16 cellular contexts compared by ENCODE assay signal in genomic region chr10:123993534-123994416, GRCh38.
DNase-seq lines count a peak whose midpoint lies in the region; ATAC-seq, FAIRE-seq and TF ChIP-seq lines count a peak whose summit lies in the region.
"Had no signal": no experiment of that assay in that cellular context is flagged by ENCODE, and none has a peak within 500 bp of the region (broad histone marks: within the 10 kb centered on the region; RNA-seq: fewer than 3 reads in every experiment).

No MANE protein-coding gene starts in this region.

- BruUV-seq in PC-9 (replicated peaks; lab: Mats Ljungman, UMichigan): no TSS peak

- H3K27ac Mint-ChIP-seq in stimulated activated effector memory CD8-positive, alpha-beta T cell treated with anti-CD3 and anti-CD28 coated beads, Interleukin-12 subunit alpha, Interleukin-12 subunit beta, amount 100 ng/mL, for 72 hours: no peak overlapping the region
- H3K27ac Mint-ChIP-seq: activated naive CD8-positive, alpha-beta T cell treated with anti-CD3 and anti-CD28 coated beads, Interleukin-2, amount 50 U/mL, for 24 hours had no signal

- H3K9me3 Mint-ChIP-seq in stimulated activated effector memory CD8-positive, alpha-beta T cell treated with anti-CD3 and anti-CD28 coated beads, Interleukin-12 subunit alpha, Interleukin-12 subunit beta, amount 100 ng/mL, for 72 hours: no peaks in the 10 kb centered on the region
- H3K9me3 Mint-ChIP-seq: activated naive CD8-positive, alpha-beta T cell treated with anti-CD3 and anti-CD28 coated beads, Interleukin-2, amount 50 U/mL, for 24 hours; dendritic cell treated with granulocyte-macrophage colony-stimulating factor and Interleukin-4, amounts not matched to agents 40 ng/mL and 50 ng/mL, for 4 days had no signal

- H4K20me1 ChIP-seq in SK-N-SH (ENCODE audit: insufficient read depth): no peaks in the 10 kb centered on the region
- H4K20me1 ChIP-seq in PC-9 (ENCODE audit: insufficient read depth): no peaks in the 10 kb centered on the region
- H4K20me1 ChIP-seq in keratinocyte (ENCODE audit: control insufficient read depth, extremely low read depth, insufficient read depth, low read length): no peaks in the 10 kb centered on the region

- H2AFZ ChIP-seq in SK-N-SH (ENCODE audit: low read depth) (no peak overlapping the region), PC-9 (no peak overlapping the region), keratinocyte (ENCODE audit: control insufficient read depth, low read length) (no peak overlapping the region)

- H3K9me2 ChIP-seq in SK-N-SH (no peaks in the 10 kb centered on the region), PC-9 (ENCODE audit: insufficient read depth) (no peaks in the 10 kb centered on the region)

- TF ChIP-seq CTCF in SK-N-SH (IDR thresholded peaks at IDR 0.05) (no peak), PC-9 (conservative IDR thresholded peaks at IDR 0.05) (no peak), keratinocyte (optimal IDR thresholded peaks at IDR 0.05 in 1 of 3, IDR thresholded peaks at IDR 0.05 in 1 of 3, conservative IDR thresholded peaks at IDR 0.05 in 1 of 3; ENCODE audit: extremely low read depth in 1 of 3, insufficient read depth in 2 of 3, low read length in 3 of 3) (no peak)

- no peaks in the 10 kb centered on the region for H3K79me2 ChIP-seq in SK-N-SH (ENCODE audit: insufficient read depth)
- H3K79me2 ChIP-seq in PC-9 (ENCODE audit: low read depth): no peaks in the 10 kb centered on the region
- no peaks in the 10 kb centered on the region for H3K79me2 ChIP-seq in keratinocyte (ENCODE audit: control insufficient read depth, insufficient read depth, low read length)

- ATAC-seq in SK-N-SH treated with all-trans-retinoic acid at 6 μM for 48 hours: no peak
- ATAC-seq in stimulated activated effector memory CD8-positive, alpha-beta T cell treated with anti-CD3 and anti-CD28 coated beads, Interleukin-12 subunit alpha, Interleukin-12 subunit beta, amount 100 ng/mL, for 72 hours: no peak

- H3K36me3 ChIP-seq in SK-N-SH (replicated peaks in 1 of 2; ENCODE audit: control insufficient read depth in 1 of 2, insufficient read depth in 2 of 2, low read length in 1 of 2) (no peaks in the 10 kb centered on the region), PC-9 (ENCODE audit: low read depth) (no peaks in the 10 kb centered on the region), keratinocyte (ENCODE audit: control insufficient read depth in 2 of 2, extremely low read depth in 1 of 2, insufficient read depth in 2 of 2, low read length in 2 of 2) (no peaks in the 10 kb centered on the region)
- H3K36me3 ChIP-seq: transverse colon had no signal

- H3F3A ChIP-seq in SK-N-SH (replicated peaks; ENCODE audit: insufficient read depth) (no peaks in the 10 kb centered on the region), PC-9 (ENCODE audit: insufficient read depth, low read depth) (peaks cover 26% of the 10 kb centered on the region)

- FAIRE-seq in keratinocyte (lab: Jason Lieb, UNC): no peak
- FAIRE-seq: H54, islet of Langerhans, small intestine had no signal

- dilution Hi-C loops in keratinocyte (cut with MboI; ENCODE audit: extremely low pct_ligation_motif_present, low sequenced_read_pairs): loop anchor here (25.0 kb wide), 1 partner anchor 394 kb away; no protein-coding TSS in a partner anchor

- H3K9me3 ChIP-seq in SK-N-SH: no peaks in the 10 kb centered on the region
- H3K9me3 ChIP-seq in PC-9 (ENCODE audit: insufficient read depth, low read depth): no peaks in the 10 kb centered on the region
- H3K9me3 ChIP-seq in keratinocyte (ENCODE audit: control insufficient read depth, low read depth, low read length): peaks cover 2% of the 10 kb centered on the region
- H3K9me3 ChIP-seq: transverse colon had no signal

- no peaks in the 10 kb centered on the region for H3K36me3 Mint-ChIP-seq in stimulated activated effector memory CD8-positive, alpha-beta T cell treated with anti-CD3 and anti-CD28 coated beads, Interleukin-12 subunit alpha, Interleukin-12 subunit beta, amount 100 ng/mL, for 72 hours

- DNase-seq in SK-N-SH: peak; percentile 24
- no peak for DNase-seq in PC-9
- DNase-seq in keratinocyte (ENCODE audit: low read depth, low spot score): no peak
- no peak for DNase-seq in stimulated activated effector memory CD8-positive, alpha-beta T cell treated with anti-CD3 and anti-CD28 coated beads, Interleukin-12 subunit alpha, Interleukin-12 subunit beta, amount 100 ng/mL, for 72 hours (ENCODE audit: low spot score in 2 of 2)
- no peak for DNase-seq in NCI-H510A treated with DMSO at 0.1 percent for 48 hours (lab: John Stamatoyannopoulos, UW)
- DNase-seq in foreskin melanocyte: no peak
- DNase-seq in HEK293T (ENCODE audit: extremely low spot score): no peak
- DNase-seq: NCI-H446 treated with DMSO at 0.1 percent for 48 hours had no signal

- H3K4me2 ChIP-seq in SK-N-SH: no peak overlapping the region
- peak overlapping the region; percentile 83 for H3K4me2 ChIP-seq in PC-9
- H3K4me2 ChIP-seq in keratinocyte (ENCODE audit: control insufficient read depth, extremely low read depth, insufficient read depth, low read depth, low read length): peak overlapping the region; percentile 59

- CTCF ChIA-PET in SK-N-SH (lab: Yijun Ruan, JAX): interaction anchor here (0.6 to 19.4 kb wide), 73 partner anchors 8 to 563 kb away, joined by 3 to 520 read pairs (median 7); partner anchors contain the start of genes CHST15 and OAT
- CTCF ChIA-PET in PC-9 (lab: Charles Lee): interaction anchor here (0.6 to 3.9 kb wide), 6 partner anchors 97 to 678 kb away, joined by 3 to 24 read pairs (median 4); no protein-coding TSS in a partner anchor
- CTCF ChIA-PET in HEK293T (lab: Yijun Ruan, JAX): interaction anchor here (0.6 to 3.4 kb wide), 19 partner anchors 9 to 410 kb away, joined by 3 to 59 read pairs (median 4); no protein-coding TSS in a partner anchor

- no peak for TF ChIP-seq RAD21 in SK-N-SH (IDR thresholded peaks at IDR 0.05; ENCODE audit: low read length)

- TF ChIP-seq EP300 in SK-N-SH (IDR thresholded peaks at IDR 0.05; ENCODE audit: borderline replicate concordance in 1 of 2, low read depth in 1 of 2, low read length in 1 of 2): no peak

- intact Hi-C loops in PC-9 (cut with micrococcal nuclease; ENCODE audit: unreplicated experiment): loop anchor here (1.0 to 10.0 kb wide), 5 partner anchors 99 to 751 kb away; partner anchors contain the start of genes CHST15 and FAM53B

- peak overlapping the region; percentile 15 for H3K4me3 Mint-ChIP-seq in stimulated activated effector memory CD8-positive, alpha-beta T cell treated with anti-CD3 and anti-CD28 coated beads, Interleukin-12 subunit alpha, Interleukin-12 subunit beta, amount 100 ng/mL, for 72 hours
- H3K4me3 Mint-ChIP-seq: activated naive CD8-positive, alpha-beta T cell treated with anti-CD3 and anti-CD28 coated beads, Interleukin-2, amount 50 U/mL, for 24 hours had no signal

- H3K4me1 Mint-ChIP-seq in stimulated activated effector memory CD8-positive, alpha-beta T cell treated with anti-CD3 and anti-CD28 coated beads, Interleukin-12 subunit alpha, Interleukin-12 subunit beta, amount 100 ng/mL, for 72 hours: peaks cover 24% of the 10 kb centered on the region

- 59% methylated on average over 17 of the region's 17 CpGs for WGBS in SK-N-SH (ENCODE audit: low lambda C conversion rate)

- H3K9me1 ChIP-seq in keratinocyte (ENCODE audit: control insufficient read depth, extremely low read depth, insufficient read depth, low read length): no peaks in the 10 kb centered on the region

- H3K27ac ChIP-seq in SK-N-SH (ENCODE audit: low read depth in 2 of 2, low read length in 1 of 2) (no peak overlapping the region), PC-9 (no peak overlapping the region), keratinocyte (ENCODE audit: control insufficient read depth, insufficient read depth, low read length) (no peak overlapping the region)
- H3K27ac ChIP-seq: 22Rv1 had no signal

- H3K9ac ChIP-seq in SK-N-SH (no peak overlapping the region), keratinocyte (ENCODE audit: control insufficient read depth, extremely low read depth, insufficient read depth, low read length) (no peak overlapping the region)

- no peak overlapping the region for H3K4me3 ChIP-seq in SK-N-SH (ENCODE audit: low read depth in 2 of 2, low read length in 1 of 2)
- H3K4me3 ChIP-seq in PC-9: no peak overlapping the region
- no peak overlapping the region for H3K4me3 ChIP-seq in keratinocyte (ENCODE audit: control insufficient read depth in 2 of 3, extremely low read depth in 1 of 3, insufficient read depth in 2 of 3, low read depth in 1 of 3, low read length in 3 of 3)

- H3K4me1 ChIP-seq in SK-N-SH (ENCODE audit: control insufficient read depth in 1 of 2, insufficient read depth in 2 of 2, low read depth in 1 of 2, low read length in 1 of 2) (no peaks in the 10 kb centered on the region; a peak in 1 of 4 replicates), PC-9 (replicated peaks; ENCODE audit: insufficient read depth) (peaks cover 29% of the 10 kb centered on the region), keratinocyte (ENCODE audit: control insufficient read depth, extremely low read depth, insufficient read depth, low read length) (peaks cover 39% of the 10 kb centered on the region)

- POLR2A ChIA-PET in SK-N-SH (lab: Yijun Ruan, JAX): no interaction called here
- POLR2A ChIA-PET in PC-9 (lab: Charles Lee; ENCODE audit: unreplicated experiment): no interaction called here
- POLR2A ChIA-PET in HEK293T (lab: Yijun Ruan, JAX): interaction anchor here (1.3 kb wide), 1 partner anchor 395 kb away, joined by 4 read pairs; no protein-coding TSS in a partner anchor

- H3K27me3 ChIP-seq in SK-N-SH (ENCODE audit: insufficient read depth): no peaks in the 10 kb centered on the region
- no peaks in the 10 kb centered on the region for H3K27me3 ChIP-seq in PC-9 (ENCODE audit: insufficient read depth, low read depth)
- H3K27me3 ChIP-seq in keratinocyte (ENCODE audit: control insufficient read depth, extremely low read depth, insufficient read depth, low read length): peaks cover 18% of the 10 kb centered on the region

TF ChIP-seq in SK-N-SH, 30 proteins besides CTCF, POLR2A, EP300 and RAD21 (continues in another document):
- no peak for TF ChIP-seq TCF12 (IDR thresholded peaks at IDR 0.05)
- TF ChIP-seq MXI1 (IDR thresholded peaks at IDR 0.05; ENCODE audit: low read depth, low read length): no peak
- TF ChIP-seq NFIC (IDR thresholded peaks at IDR 0.05; ENCODE audit: borderline replicate concordance): no peak
- no peak for TF ChIP-seq TEAD4 (IDR thresholded peaks at IDR 0.05; ENCODE audit: borderline replicate concordance, insufficient read depth)

TF ChIP-seq in SK-N-SH treated with all-trans-retinoic acid at 6 μM for 48 hours, 23 proteins besides CTCF, POLR2A, EP300 and RAD21 (continues in another document):
- TF ChIP-seq ZC3H10 (CRISPR knock-in tag; IDR thresholded peaks at IDR 0.05): no peak

TF ChIP-seq in HEK293T, 16 proteins besides CTCF, POLR2A, EP300 and RAD21:
- TF ChIP-seq TARDBP (IDR thresholded peaks at IDR 0.05) (no peak), SUZ12 (IDR thresholded peaks at IDR 0.05) (no peak), HDGF (IDR thresholded peaks at IDR 0.05; ENCODE audit: borderline replicate concordance) (no peak), FOXM1 (IDR thresholded peaks at IDR 0.05; ENCODE audit: borderline replicate concordance) (no peak), LEF1 (IDR thresholded peaks at IDR 0.05; ENCODE audit: borderline replicate concordance) (no peak)
